Comparison of ENCODE assay signal across 8 cellular contexts in genomic region chr6:116218172-116218633, GRCh38. TPM values are rescaled to one million over a fixed set of nuclear protein-coding genes. Genes with fewer than 3 reads are reported as not detected.
A peak's percentile ranks its signal among the peaks of the same experiment; 100 is the strongest.
DNase-seq lines count a peak whose midpoint lies in the region; ATAC-seq, FAIRE-seq and TF ChIP-seq lines count a peak whose summit lies in the region.

No MANE protein-coding gene starts in this region.

- ATAC-seq in sciatic nerve, result peak; percentile 45

- no peak for FAIRE-seq in GM19239 (lab: Jason Lieb, UNC)

- peak; percentile 37 for TF ChIP-seq CTCF in choroid plexus epithelial cell (conservative IDR thresholded peaks at IDR 0.05; ENCODE audit: low read depth, low read length)

- DNase-seq in NCI-H2196 (lab: John Stamatoyannopoulos, UW; ENCODE audit: unreplicated experiment), result peak; percentile 7
- no peak for DNase-seq in NCI-H2196 treated with DMSO at 0.1 percent for 48 hours (lab: John Stamatoyannopoulos, UW; ENCODE audit: unreplicated experiment)
- peak; percentile 76 for DNase-seq in NCI-H2029 (lab: John Stamatoyannopoulos, UW)
- DNase-seq in choroid plexus epithelial cell (ENCODE audit: low read depth), result peak; percentile 49
- no peak for DNase-seq in sciatic nerve (ENCODE audit: low spot score)
- no peak for DNase-seq in NK-92 (lab: John Stamatoyannopoulos, UW; ENCODE audit: unreplicated experiment)
- no peak for DNase-seq in GM19239 (ENCODE audit: insufficient read length, low spot score)
- DNase-seq in effector CD8-positive, alpha-beta T cell (lab: John Stamatoyannopoulos, UW), result no peak

- no peak overlapping the region for H3K4me3 ChIP-seq in choroid plexus epithelial cell (ENCODE audit: low read depth, low read length)

- intact Hi-C loops in sciatic nerve (cut with DNase I), result no loop called here

RNA-seq across cellular contexts. Expression of gene TSPYL4, which starts 35.7 kb away (rescaled TPM):
- 26.5 TPM for total RNA-seq in sciatic nerve

Comparison
In these comparisons a context has a peak if more than half of its experiments do, and no peak if none do; other contexts are left out.
1. DNase-seq: peak in NCI-H2196 (single experiment), NCI-H2029 (single experiment) and choroid plexus epithelial cell (single experiment); none in NCI-H2196 treated with DMSO at 0.1 percent for 48 hours (single experiment), sciatic nerve (single experiment), NK-92 (single experiment), GM19239 (single experiment) and effector CD8-positive, alpha-beta T cell (single experiment).